In genomic region chr15:52682200-52682599, GRCh38 we compare ENCODE assay signal across 21 cellular contexts. TPM values are rescaled to one million over a fixed set of nuclear protein-coding genes. Genes with fewer than 3 reads are reported as not detected.
DNase-seq lines count a peak whose midpoint lies in the region; ATAC-seq, FAIRE-seq and TF ChIP-seq lines count a peak whose summit lies in the region.
"Had no signal": no experiment of that assay in that cellular context is flagged by ENCODE, and none has a peak within 500 bp of the region (broad histone marks: within the 10 kb centered on the region; RNA-seq: fewer than 3 reads in every experiment).

No MANE protein-coding gene starts in this region.

- H3K36me3 ChIP-seq in Loucy (ENCODE audit: insufficient read depth, low read length) (no peaks in the 10 kb centered on the region), bronchial epithelial cell (ENCODE audit: control insufficient read depth, insufficient read depth, low read length) (no peaks in the 10 kb centered on the region)
- H3K36me3 ChIP-seq: adrenal gland; BLaER1 treated with 17β-estradiol and CSF1 and Interleukin-3, amounts not matched to agents 10 nM and 100 nM; prostate gland had no signal

- H3K9me3 ChIP-seq in Loucy (ENCODE audit: insufficient read depth, low read depth, low read length): no peaks in the 10 kb centered on the region
- H3K9me3 ChIP-seq: adrenal gland, prostate gland had no signal

- H3K9ac ChIP-seq in Loucy (ENCODE audit: low read depth, low read length, poor library complexity, severe bottlenecking): no peak overlapping the region
- H3K9ac ChIP-seq: BLaER1 treated with 17β-estradiol and CSF1 and Interleukin-3, amounts not matched to agents 10 nM and 100 nM had no signal

- H3K9me3 Mint-ChIP-seq in activated CD4-positive, alpha-beta T cell treated with anti-CD3 and anti-CD28 coated beads, Interleukin-2, amount 10 ng/mL, durations not matched to agents 24 days and 14 days: no peaks in the 10 kb centered on the region
- H3K9me3 Mint-ChIP-seq in neural crest cell: no peaks in the 10 kb centered on the region
- H3K9me3 Mint-ChIP-seq: nephron progenitor cell had no signal

- H3K4me3 ChIP-seq in Loucy (ENCODE audit: low read length, poor library complexity, severe bottlenecking) (no peak overlapping the region), bronchial epithelial cell (ENCODE audit: low read depth, low read length) (no peak overlapping the region)
- H3K4me3 ChIP-seq: adrenal gland; BLaER1 treated with 17β-estradiol and CSF1 and Interleukin-3, amounts not matched to agents 10 nM and 100 nM; prostate gland; skin epidermis had no signal

- H3K4me2 ChIP-seq in Loucy (ENCODE audit: low read depth, low read length, poor library complexity, severe bottlenecking): no peak overlapping the region

- H3K27me3 ChIP-seq in Loucy (ENCODE audit: insufficient read depth, low read length, poor library complexity, severe bottlenecking): no peaks in the 10 kb centered on the region
- no peaks in the 10 kb centered on the region for H3K27me3 ChIP-seq in bronchial epithelial cell (ENCODE audit: control insufficient read depth, insufficient read depth, low read length)
- H3K27me3 ChIP-seq: adrenal gland; BLaER1 treated with 17β-estradiol and CSF1 and Interleukin-3, amounts not matched to agents 10 nM and 100 nM had no signal

- no peak for ATAC-seq in HG03159 (IDR thresholded peaks at IDR 0.05; ENCODE audit: unreplicated experiment)
- ATAC-seq: SK-N-SH treated with all-trans-retinoic acid at 6 μM for 48 hours had no signal

- 0 out of 2 replicates have a peak overlapping the region, but pooled peaks have one; percentile 31 for H2AFZ ChIP-seq in Loucy (ENCODE audit: low read length)

- peaks cover 22% of the 10 kb centered on the region for H3K4me1 Mint-ChIP-seq in activated CD4-positive, alpha-beta T cell treated with anti-CD3 and anti-CD28 coated beads, Interleukin-2, amount 10 ng/mL, durations not matched to agents 24 days and 14 days
- peaks cover 20% of the 10 kb centered on the region for H3K4me1 Mint-ChIP-seq in neural crest cell

- no peaks in the 10 kb centered on the region for H3K9me2 ChIP-seq in Loucy (replicated peaks; ENCODE audit: low read depth, low read length)

- no peak for FAIRE-seq in bronchial epithelial cell (lab: Jason Lieb, UNC)

- peak overlapping the region; percentile 4 for H3K4me3 Mint-ChIP-seq in activated CD4-positive, alpha-beta T cell treated with anti-CD3 and anti-CD28 coated beads, Interleukin-2, amount 10 ng/mL, durations not matched to agents 24 days and 14 days
- peak overlapping the region; percentile 69 for H3K4me3 Mint-ChIP-seq in neural crest cell
- H3K4me3 Mint-ChIP-seq: nephron progenitor cell had no signal

- peaks cover 2% of the 10 kb centered on the region for H4K20me1 ChIP-seq in Loucy (ENCODE audit: insufficient read depth, low read length, poor library complexity, severe bottlenecking)
- H4K20me1 ChIP-seq: BLaER1 treated with 17β-estradiol and CSF1 and Interleukin-3, amounts not matched to agents 10 nM and 100 nM had no signal

- H3K4me1 ChIP-seq in Loucy (ENCODE audit: insufficient read depth, low read length, poor library complexity, severe bottlenecking): peaks cover 19% of the 10 kb centered on the region
- H3K4me1 ChIP-seq: prostate gland had no signal

- 0 out of 2 replicates have a peak, but pooled peaks cover 7% of the 10 kb centered on the region for H3F3A ChIP-seq in Loucy (ENCODE audit: low read depth)

- peaks cover 6% of the 10 kb centered on the region for H3K27me3 Mint-ChIP-seq in activated CD4-positive, alpha-beta T cell treated with anti-CD3 and anti-CD28 coated beads, Interleukin-2, amount 10 ng/mL, durations not matched to agents 24 days and 14 days
- peaks cover 32% of the 10 kb centered on the region for H3K27me3 Mint-ChIP-seq in neural crest cell (ENCODE audit: low read depth)

- H3K36me3 Mint-ChIP-seq in activated CD4-positive, alpha-beta T cell treated with anti-CD3 and anti-CD28 coated beads, Interleukin-2, amount 10 ng/mL, durations not matched to agents 24 days and 14 days (ENCODE audit: low read depth): peaks cover 3% of the 10 kb centered on the region
- no peaks in the 10 kb centered on the region for H3K36me3 Mint-ChIP-seq in neural crest cell (ENCODE audit: low read depth)

- peaks cover 8% of the 10 kb centered on the region for H3K79me2 ChIP-seq in Loucy (ENCODE audit: insufficient read depth, low read length)

- TF ChIP-seq CTCF in Loucy (conservative IDR thresholded peaks at IDR 0.05; ENCODE audit: low read length) (no peak), bronchial epithelial cell (IDR thresholded peaks at IDR 0.05; ENCODE audit: insufficient read depth, low read length, severe bottlenecking) (no peak), neural crest cell (conservative IDR thresholded peaks at IDR 0.05) (no peak)

- no peak for DNase-seq in activated CD4-positive, alpha-beta T cell treated with anti-CD3 and anti-CD28 coated beads, Interleukin-2, amount 10 ng/mL, durations not matched to agents 24 days and 14 days
- DNase-seq in activated CD4-positive, alpha-beta T cell treated with anti-CD3 and anti-CD28 coated beads for 4 hours: no peak
- DNase-seq in bronchial epithelial cell (ENCODE audit: low read depth): peak; percentile 63
- DNase-seq in neural crest cell (ENCODE audit: low read depth, low spot score): no peak
- no peak for DNase-seq in NCI-H2196 treated with DMSO at 0.1 percent for 48 hours (lab: John Stamatoyannopoulos, UW; ENCODE audit: unreplicated experiment)
- no peak for DNase-seq in inferior parietal cortex (ENCODE audit: extremely low spot score)
- DNase-seq: 8988T; activated CD4-positive, alpha-beta T cell treated with anti-CD3 and anti-CD28 coated beads, Interleukin-2, amount 50 U/mL, for 1 hour; adrenal gland; DMS153; islet precursor cell; mammary epithelial cell; NCI-H1436; nephron progenitor cell; stimulated activated CD4-positive, alpha-beta T cell treated with anti-CD3 and anti-CD28 coated beads, Interleukin-4, amount 100 ng/mL, for 24 hours had no signal

- intact Hi-C loops in activated CD4-positive, alpha-beta T cell treated with anti-CD3 and anti-CD28 coated beads, Interleukin-2, amount 10 ng/mL, durations not matched to agents 24 days and 14 days (cut with micrococcal nuclease): no loop called here

- H3K27ac Mint-ChIP-seq in activated CD4-positive, alpha-beta T cell treated with anti-CD3 and anti-CD28 coated beads, Interleukin-2, amount 10 ng/mL, durations not matched to agents 24 days and 14 days: no peak overlapping the region
- H3K27ac Mint-ChIP-seq in neural crest cell (ENCODE audit: unreplicated experiment): no peak overlapping the region
- H3K27ac Mint-ChIP-seq: nephron progenitor cell had no signal

RNA-seq across cellular contexts. Expression of gene ATOSA, which starts 3.0 kb away (rescaled TPM):
- 9.3 and 13.4 TPM in 2 replicates for total RNA-seq in activated CD4-positive, alpha-beta T cell treated with anti-CD3 and anti-CD28 coated beads, Interleukin-2, amount 10 ng/mL, durations not matched to agents 24 days and 14 days
- total RNA-seq in bronchial epithelial cell (16.6 and 20.0 TPM in 2 replicates), neural crest cell (14.9 and 15.8 TPM in 2 replicates)
